In the genomic region with DNA sequence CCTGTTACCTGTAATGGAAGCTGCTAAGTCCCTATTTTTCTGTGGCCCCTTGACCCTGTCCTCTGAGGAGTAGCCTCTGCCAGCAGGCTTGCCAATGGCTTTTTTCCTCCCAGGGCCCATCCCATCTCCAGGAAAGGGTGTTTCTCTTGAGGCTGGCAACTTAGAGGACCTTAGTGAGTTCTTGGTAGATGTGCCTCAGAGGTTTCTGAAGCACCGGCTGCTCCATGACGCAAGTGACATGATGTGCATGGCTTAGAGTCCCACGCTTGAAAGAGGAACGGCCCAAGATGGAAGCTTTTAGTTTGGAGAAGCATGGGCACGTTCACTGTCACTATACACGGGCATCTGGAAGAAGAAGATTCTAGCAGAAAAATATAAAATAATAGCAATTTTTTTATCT, we compare ENCODE assay signal across 37 cellular contexts.
"Had no signal": no experiment of that assay in that cellular context is flagged by ENCODE, and none has a peak within 500 bp of the region (broad histone marks: within the 10 kb centered on the region; RNA-seq: fewer than 3 reads in every experiment).

No MANE protein-coding gene starts in this region.

- H3K27ac ChIP-seq: adrenal gland, breast epithelium, epithelial cell of prostate, esophagus squamous epithelium, WERI-Rb-1 had no signal

- H3K4me3 Mint-ChIP-seq: activated B cell treated with CpG ODN at 0.5 μM for 24 hours; activated CD4-positive, alpha-beta memory T cell treated with anti-CD3 and anti-CD28 coated beads for 36 hours; activated CD4-positive, alpha-beta T cell treated with anti-CD3 and anti-CD28 coated beads, Interleukin-2, amount 10 ng/mL, durations not matched to agents 24 days and 14 days; activated CD8-positive, alpha-beta memory T cell treated with anti-CD3 and anti-CD28 coated beads, Interleukin-2, amount 10 ng/mL, durations not matched to agents 7 days and 5 days; activated CD8-positive, alpha-beta T cell treated with anti-CD3 and anti-CD28 coated beads, Interleukin-2, amount 10 ng/mL, durations not matched to agents 7 days and 5 days; activated naive CD4-positive, alpha-beta T cell treated with anti-CD3 and anti-CD28 coated beads for 36 hours; activated naive CD4-positive, alpha-beta T cell treated with anti-CD3 and anti-CD28 coated beads, Interleukin-2, amount 50 U/mL, for 24 hours; activated naive CD8-positive, alpha-beta T cell treated with anti-CD3 and anti-CD28 coated beads for 36 hours; activated naive CD8-positive, alpha-beta T cell treated with anti-CD3 and anti-CD28 coated beads, Interleukin-2, amount 50 U/mL, for 24 hours; activated T-helper 1 cell treated with anti-CD3 and anti-CD28 coated beads, Interleukin-12 subunit alpha, Interleukin-12 subunit beta, Interleukin-2, Interleukin-4 antibody, amounts not matched to agents 30 ng/mL and 10 ng/mL and 1 ng/mL, durations not matched to agents 14 hours and 24 hours and 36 hours; brain; T-helper 17 cell; T-helper 2 cell treated with Interferon-gamma antibody and Interleukin-4, amounts not matched to agents 5 μg/mL and 100 μg/mL, for 36 hours had no signal

- H3K9me3 ChIP-seq: adrenal gland, breast epithelium, esophagus squamous epithelium had no signal

- H3K4me1 ChIP-seq: adrenal gland, breast epithelium had no signal

- ATAC-seq: activated CD4-positive, CD25-positive, alpha-beta regulatory T cell treated with anti-CD3 and anti-CD28 coated beads, Interleukin-2, amount 50 U/mL, for 24 hours; activated CD8-positive, alpha-beta memory T cell treated with anti-CD3 and anti-CD28 coated beads, Interleukin-2, amount 10 ng/mL, durations not matched to agents 7 days and 5 days; activated CD8-positive, alpha-beta T cell treated with anti-CD3 and anti-CD28 coated beads, Interleukin-2, amount 10 ng/mL, durations not matched to agents 7 days and 5 days; activated naive CD8-positive, alpha-beta T cell treated with anti-CD3 and anti-CD28 coated beads, Interleukin-2, amount 50 U/mL, for 24 hours; T-helper 17 cell had no signal

- FAIRE-seq: endometrium, endothelial cell of umbilical vein, frontal cortex had no signal

- H3K27ac Mint-ChIP-seq: activated B cell treated with CpG ODN at 0.5 μM for 24 hours; activated CD4-positive, alpha-beta memory T cell treated with anti-CD3 and anti-CD28 coated beads for 36 hours; activated CD4-positive, alpha-beta T cell treated with anti-CD3 and anti-CD28 coated beads, Interleukin-2, amount 10 ng/mL, durations not matched to agents 24 days and 14 days; activated CD8-positive, alpha-beta memory T cell treated with anti-CD3 and anti-CD28 coated beads, Interleukin-2, amount 10 ng/mL, durations not matched to agents 7 days and 5 days; activated CD8-positive, alpha-beta T cell treated with anti-CD3 and anti-CD28 coated beads, Interleukin-2, amount 10 ng/mL, durations not matched to agents 7 days and 5 days; activated naive CD4-positive, alpha-beta T cell treated with anti-CD3 and anti-CD28 coated beads for 36 hours; activated naive CD4-positive, alpha-beta T cell treated with anti-CD3 and anti-CD28 coated beads, Interleukin-2, amount 50 U/mL, for 24 hours; activated naive CD8-positive, alpha-beta T cell treated with anti-CD3 and anti-CD28 coated beads for 36 hours; activated naive CD8-positive, alpha-beta T cell treated with anti-CD3 and anti-CD28 coated beads, Interleukin-2, amount 50 U/mL, for 24 hours; activated T-helper 1 cell treated with anti-CD3 and anti-CD28 coated beads, Interleukin-12 subunit alpha, Interleukin-12 subunit beta, Interleukin-2, Interleukin-4 antibody, amounts not matched to agents 30 ng/mL and 10 ng/mL and 1 ng/mL, durations not matched to agents 14 hours and 24 hours and 36 hours; activated T-helper 2 cell treated with anti-CD3 and anti-CD28 coated beads, Interferon-gamma antibody, Interleukin-2, Interleukin-4, amounts not matched to agents 10 μg/mL and 5 μg/mL and 100 μg/mL, durations not matched to agents 14 hours and 24 hours and 36 hours; brain; T-helper 17 cell; T-helper 2 cell treated with Interferon-gamma antibody and Interleukin-4, amounts not matched to agents 5 μg/mL and 100 μg/mL, for 36 hours had no signal

- H3K27me3 Mint-ChIP-seq: activated B cell treated with CpG ODN at 0.5 μM for 24 hours; activated CD4-positive, alpha-beta T cell treated with anti-CD3 and anti-CD28 coated beads, Interleukin-2, amount 10 ng/mL, durations not matched to agents 24 days and 14 days; activated naive CD4-positive, alpha-beta T cell treated with anti-CD3 and anti-CD28 coated beads, Interleukin-2, amount 50 U/mL, for 24 hours; activated naive CD8-positive, alpha-beta T cell treated with anti-CD3 and anti-CD28 coated beads, Interleukin-2, amount 50 U/mL, for 24 hours; brain had no signal

- H3K4me1 Mint-ChIP-seq: activated B cell treated with CpG ODN at 0.5 μM for 24 hours; activated CD4-positive, alpha-beta T cell treated with anti-CD3 and anti-CD28 coated beads, Interleukin-2, amount 10 ng/mL, durations not matched to agents 24 days and 14 days; activated CD8-positive, alpha-beta memory T cell treated with anti-CD3 and anti-CD28 coated beads, Interleukin-2, amount 10 ng/mL, durations not matched to agents 7 days and 5 days; activated naive CD4-positive, alpha-beta T cell treated with anti-CD3 and anti-CD28 coated beads, Interleukin-2, amount 50 U/mL, for 24 hours; activated naive CD8-positive, alpha-beta T cell treated with anti-CD3 and anti-CD28 coated beads for 36 hours; activated naive CD8-positive, alpha-beta T cell treated with anti-CD3 and anti-CD28 coated beads, Interleukin-2, amount 50 U/mL, for 24 hours; T-helper 17 cell had no signal

- H3K36me3 Mint-ChIP-seq: activated CD4-positive, alpha-beta memory T cell treated with anti-CD3 and anti-CD28 coated beads for 36 hours; activated CD8-positive, alpha-beta memory T cell treated with anti-CD3 and anti-CD28 coated beads, Interleukin-2, amount 10 ng/mL, durations not matched to agents 7 days and 5 days; activated naive CD4-positive, alpha-beta T cell treated with anti-CD3 and anti-CD28 coated beads, Interleukin-2, amount 50 U/mL, for 24 hours; activated naive CD8-positive, alpha-beta T cell treated with anti-CD3 and anti-CD28 coated beads for 36 hours had no signal

- H3K27me3 ChIP-seq: adrenal gland, breast epithelium, esophagus squamous epithelium had no signal

- H3K4me3 ChIP-seq: adrenal gland, breast epithelium, esophagus squamous epithelium had no signal

- H3K9me3 Mint-ChIP-seq: activated B cell treated with CpG ODN at 0.5 μM for 24 hours; activated CD4-positive, alpha-beta memory T cell treated with anti-CD3 and anti-CD28 coated beads for 36 hours; activated CD4-positive, alpha-beta T cell treated with anti-CD3 and anti-CD28 coated beads, Interleukin-2, amount 10 ng/mL, durations not matched to agents 24 days and 14 days; activated naive CD4-positive, alpha-beta T cell treated with anti-CD3 and anti-CD28 coated beads for 36 hours; activated naive CD4-positive, alpha-beta T cell treated with anti-CD3 and anti-CD28 coated beads, Interleukin-2, amount 50 U/mL, for 24 hours; activated naive CD8-positive, alpha-beta T cell treated with anti-CD3 and anti-CD28 coated beads for 36 hours; activated naive CD8-positive, alpha-beta T cell treated with anti-CD3 and anti-CD28 coated beads, Interleukin-2, amount 50 U/mL, for 24 hours; activated T-helper 1 cell treated with anti-CD3 and anti-CD28 coated beads, Interleukin-12 subunit alpha, Interleukin-12 subunit beta, Interleukin-2, Interleukin-4 antibody, amounts not matched to agents 30 ng/mL and 10 ng/mL and 1 ng/mL, durations not matched to agents 14 hours and 24 hours and 36 hours; activated T-helper 2 cell treated with anti-CD3 and anti-CD28 coated beads, Interferon-gamma antibody, Interleukin-2, Interleukin-4, amounts not matched to agents 10 μg/mL and 5 μg/mL and 100 μg/mL, durations not matched to agents 14 hours and 24 hours and 36 hours; T-helper 2 cell treated with Interferon-gamma antibody and Interleukin-4, amounts not matched to agents 5 μg/mL and 100 μg/mL, for 36 hours had no signal

- DNase-seq: activated B cell treated with CpG ODN at 0.5 μM for 24 hours; activated CD4-positive, alpha-beta memory T cell treated with anti-CD3 and anti-CD28 coated beads for 36 hours; activated CD4-positive, alpha-beta T cell treated with anti-CD3 and anti-CD28 coated beads, Interleukin-2, amount 10 ng/mL, durations not matched to agents 24 days and 14 days; activated CD8-positive, alpha-beta memory T cell treated with anti-CD3 and anti-CD28 coated beads, Interleukin-2, amount 10 ng/mL, durations not matched to agents 7 days and 5 days; activated CD8-positive, alpha-beta memory T cell treated with anti-CD3 and anti-CD28 coated beads, Interleukin-2, amount 50 U/mL, for 4 hours; activated CD8-positive, alpha-beta T cell treated with anti-CD3 and anti-CD28 coated beads, Interleukin-2, amount 10 ng/mL, durations not matched to agents 7 days and 5 days; activated effector memory CD4-positive, alpha-beta T cell treated with anti-CD3 and anti-CD28 coated beads, Interleukin-2, amount 50 U/mL, for 16 hours; activated naive CD4-positive, alpha-beta T cell treated with anti-CD3 and anti-CD28 coated beads for 36 hours; activated naive CD8-positive, alpha-beta T cell treated with anti-CD3 and anti-CD28 coated beads for 36 hours; activated naive CD8-positive, alpha-beta T cell treated with anti-CD3 and anti-CD28 coated beads, Interleukin-2, amount 50 U/mL, for 24 hours; activated T-cell treated with anti-CD3 and anti-CD28 coated beads, Interleukin-2, amount 50 U/mL, for 1 hour; activated T-cell treated with anti-CD3 and anti-CD28 coated beads, Interleukin-2, amount 50 U/mL, for 48 hours; adrenal gland; amygdala; aorta; central memory CD4-positive, alpha-beta T cell; cerebellar nuclear complex; cortex of kidney; dermis blood vessel endothelial cell; effector CD8-positive, alpha-beta T cell; esophagus squamous epithelium; head of caudate nucleus; T-helper 1 cell; T-helper 17 cell; T1000; WERI-Rb-1 had no signal

- H3K36me3 ChIP-seq: adrenal gland, breast epithelium, esophagus squamous epithelium, WERI-Rb-1 had no signal
